In genomic region chr1:91520940-91521507, GRCh38 we compare ENCODE assay signal across 11 cellular contexts.
"Had no signal": no experiment of that assay in that cellular context is flagged by ENCODE, and none has a peak within 500 bp of the region (broad histone marks: within the 10 kb centered on the region; RNA-seq: fewer than 3 reads in every experiment).

No MANE protein-coding gene starts in this region.

- H3K4me1 Mint-ChIP-seq: naive B cell had no signal

- H3K27me3 Mint-ChIP-seq: naive B cell; stimulated activated naive B cell treated with anti-CD40 and anti-IgM and Interleukin-4, amounts not matched to agents 10 μg/mL and 1 μg/mL and 100 μg/mL, for 72 hours had no signal

- H3K4me3 ChIP-seq: dorsolateral prefrontal cortex, hepatocyte, pancreas, transverse colon had no signal

- H3K27me3 ChIP-seq: dorsolateral prefrontal cortex, hepatocyte, pancreas, transverse colon had no signal

- H3K9me3 ChIP-seq: pancreas, transverse colon had no signal

- H3K4me3 Mint-ChIP-seq: naive B cell; stimulated activated naive B cell treated with anti-CD40 and anti-IgM and Interleukin-4, amounts not matched to agents 10 μg/mL and 1 μg/mL and 100 μg/mL, for 72 hours had no signal

- H3K4me2 ChIP-seq: hepatocyte had no signal

- H3K36me3 ChIP-seq: pancreas, transverse colon had no signal

- ATAC-seq: left lobe of liver; pancreas; stimulated activated naive B cell treated with anti-CD40 and anti-IgM and Interleukin-4, amounts not matched to agents 10 μg/mL and 1 μg/mL and 100 μg/mL, for 72 hours had no signal

- H3K9me3 Mint-ChIP-seq: naive B cell; stimulated activated naive B cell treated with anti-CD40 and anti-IgM and Interleukin-4, amounts not matched to agents 10 μg/mL and 1 μg/mL and 100 μg/mL, for 72 hours had no signal

- H3K27ac Mint-ChIP-seq: naive B cell; stimulated activated naive B cell treated with anti-CD40 and anti-IgM and Interleukin-4, amounts not matched to agents 10 μg/mL and 1 μg/mL and 100 μg/mL, for 72 hours had no signal

- H3K27ac ChIP-seq: dorsolateral prefrontal cortex, hepatocyte, pancreas, transverse colon had no signal

- DNase-seq: dorsolateral prefrontal cortex; mammary epithelial cell; naive B cell; pancreas; RPMI8226; SIG-M5; stimulated activated CD4-positive, alpha-beta T cell treated with anti-CD3 and anti-CD28 coated beads, Interleukin-2, amount 100 ng/mL, for 48 hours; stimulated activated naive B cell treated with anti-CD40 and anti-IgM and Interleukin-4, amounts not matched to agents 10 μg/mL and 1 μg/mL and 100 μg/mL, for 72 hours; transverse colon had no signal

- H2AFZ ChIP-seq: hepatocyte had no signal
